19 cellular contexts compared by ENCODE assay signal in the genomic region with DNA sequence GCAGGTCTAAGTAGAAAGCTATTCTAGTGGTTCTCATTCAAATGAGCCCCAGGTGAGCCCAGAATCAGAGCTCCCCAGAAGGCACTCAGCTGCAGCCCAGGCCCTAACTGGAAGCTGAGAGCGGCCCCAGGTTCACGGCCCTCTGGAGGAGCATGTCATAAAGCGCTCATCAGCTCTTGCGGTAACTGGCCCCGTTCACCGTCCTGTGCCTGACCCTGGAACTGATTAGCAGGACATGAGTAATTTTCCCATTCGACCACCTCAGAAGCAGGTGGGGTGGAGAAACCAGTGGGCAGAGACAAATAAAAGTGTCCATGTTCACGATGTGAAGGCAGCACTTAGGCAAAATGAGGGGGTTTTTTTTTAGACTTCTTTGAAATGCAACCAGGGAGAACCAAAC.
"Had no signal": no experiment of that assay in that cellular context is flagged by ENCODE, and none has a peak within 500 bp of the region (broad histone marks: within the 10 kb centered on the region; RNA-seq: fewer than 3 reads in every experiment).

No MANE protein-coding gene starts in this region.

- H3K27ac ChIP-seq: body of pancreas, coronary artery, esophagus squamous epithelium, foreskin keratinocyte, lower lobe of right lung, parathyroid adenoma, upper lobe of left lung had no signal

- H3K4me3 ChIP-seq: body of pancreas, coronary artery, esophagus squamous epithelium, lower lobe of right lung, upper lobe of left lung had no signal

- H3K36me3 Mint-ChIP-seq: mesothelial cell of epicardium had no signal

- H2AFZ ChIP-seq: parathyroid adenoma had no signal

- H3K9ac ChIP-seq: parathyroid adenoma had no signal

- H3K27me3 ChIP-seq: body of pancreas, esophagus squamous epithelium, foreskin keratinocyte, upper lobe of left lung had no signal

- H3K27me3 Mint-ChIP-seq: activated CD4-positive, alpha-beta T cell treated with anti-CD3 and anti-CD28 coated beads, Interleukin-2, amount 10 ng/mL, durations not matched to agents 7 days and 5 days; central memory CD8-positive, alpha-beta T cell had no signal

- H3K9me3 Mint-ChIP-seq: central memory CD8-positive, alpha-beta T cell had no signal

- H3K36me3 ChIP-seq: esophagus squamous epithelium, lower lobe of right lung, upper lobe of left lung had no signal

- DNase-seq: activated CD4-positive, alpha-beta T cell treated with anti-CD3 and anti-CD28 coated beads, Interleukin-2, amount 10 ng/mL, durations not matched to agents 7 days and 5 days; activated CD8-positive, alpha-beta memory T cell treated with anti-CD3 and anti-CD28 coated beads, Interleukin-2, amount 50 U/mL, for 48 hours; activated gamma-delta T cell; activated T-cell treated with anti-CD3 and anti-CD28 coated beads, Interleukin-2, amount 50 U/mL, for 72 hours; amniotic stem cell; body of pancreas; effector CD4-positive, alpha-beta T cell; esophagus squamous epithelium; foreskin keratinocyte; left cardiac atrium; lower lobe of right lung; small intestine; stimulated activated naive CD8-positive, alpha-beta T cell treated with anti-CD3 and anti-CD28 coated beads, Interleukin-15, Interleukin-2, amounts not matched to agents 100 U/mL and 50 U/mL, for 24 hours; upper lobe of left lung had no signal

- H3K4me3 Mint-ChIP-seq: activated CD4-positive, alpha-beta T cell treated with anti-CD3 and anti-CD28 coated beads, Interleukin-2, amount 10 ng/mL, durations not matched to agents 7 days and 5 days; activated T-cell treated with anti-CD3 and anti-CD28 coated beads, Interleukin-2, amount 50 U/mL, for 72 hours; central memory CD8-positive, alpha-beta T cell; mesothelial cell of epicardium had no signal

- H3K79me2 ChIP-seq: parathyroid adenoma had no signal

- H3K4me1 ChIP-seq: body of pancreas, esophagus squamous epithelium, foreskin keratinocyte, lower lobe of right lung, parathyroid adenoma, upper lobe of left lung had no signal

- H3K4me1 Mint-ChIP-seq: central memory CD8-positive, alpha-beta T cell; mesothelial cell of epicardium had no signal

- H3K27ac Mint-ChIP-seq: activated CD4-positive, alpha-beta T cell treated with anti-CD3 and anti-CD28 coated beads, Interleukin-2, amount 10 ng/mL, durations not matched to agents 7 days and 5 days; activated naive CD4-positive, alpha-beta T cell treated with anti-CD3 and anti-CD28 coated beads, Interleukin-2, amount 50 U/mL, for 72 hours; activated T-cell treated with anti-CD3 and anti-CD28 coated beads, Interleukin-2, amount 50 U/mL, for 72 hours; mesothelial cell of epicardium had no signal
